ENCODE assay signal across 24 cellular contexts in genomic region chr18:67813380-67814028, GRCh38.
A peak's percentile ranks its signal among the peaks of the same experiment; 100 is the strongest.
DNase-seq lines count a peak whose midpoint lies in the region; ATAC-seq and TF ChIP-seq lines count a peak whose summit lies in the region.
"Had no signal": no experiment of that assay in that cellular context is flagged by ENCODE, and none has a peak within 500 bp of the region (broad histone marks: within the 10 kb centered on the region; RNA-seq: fewer than 3 reads in every experiment).

No MANE protein-coding gene starts in this region.

- H3K9ac ChIP-seq in adipocyte (ENCODE audit: low read length) (no peak overlapping the region), liver (ENCODE audit: low read depth in 1 of 2, low read length in 2 of 2) (no peak overlapping the region)

- H3K4me3 ChIP-seq in adipocyte (ENCODE audit: low read length) (no peak overlapping the region), liver (ENCODE audit: low read depth in 1 of 3, low read length in 3 of 3) (no peak overlapping the region)
- H3K4me3 ChIP-seq: PC-9, SJSA1 had no signal

- H3K27me3 ChIP-seq in adipocyte (replicated peaks; ENCODE audit: control insufficient read depth, insufficient read depth, low read length) (no peaks in the 10 kb centered on the region), liver (ENCODE audit: control insufficient read depth in 4 of 4, insufficient read depth in 4 of 4, low read length in 3 of 4) (no peaks in the 10 kb centered on the region)
- H3K27me3 ChIP-seq: SJSA1 had no signal

- no peak for TF ChIP-seq CTCF in liver (IDR thresholded peaks at IDR 0.05; ENCODE audit: low read depth, low read length, missing input control)

- H3K36me3 ChIP-seq in adipocyte (ENCODE audit: control insufficient read depth, insufficient read depth, low read length, severe bottlenecking) (no peaks in the 10 kb centered on the region), liver (ENCODE audit: control insufficient read depth in 4 of 4, insufficient read depth in 3 of 4, low read depth in 1 of 4, low read length in 3 of 4) (no peaks in the 10 kb centered on the region)
- H3K36me3 ChIP-seq: SJSA1 had no signal

- peak; percentile 38 for DNase-seq in adipocyte (ENCODE audit: low read depth)
- DNase-seq in fibroblast of peridontal ligament (ENCODE audit: extremely low read depth) = peak; percentile 24
- no peak for DNase-seq in NCI-H2081 (lab: John Stamatoyannopoulos, UW)
- no peak for DNase-seq in pons (ENCODE audit: low spot score)
- DNase-seq: C1 segment of cervical spinal cord; CD4-positive, alpha-beta memory T cell; COR-L47; DMS53; GOT3; HCEC 1CT; IMR-90; KG1; NCI-H1048; NCI-H1417; NCI-H1694; NCI-H2081 treated with DMSO at 0.1 percent for 48 hours; NCI-H524 treated with DMSO at 0.1 percent for 48 hours; NCI-H774; PC-9; Right ventricle myocardium superior had no signal

- H3K4me1 ChIP-seq in adipocyte (ENCODE audit: control insufficient read depth, insufficient read depth, low read length) (peaks cover 3% of the 10 kb centered on the region), liver (ENCODE audit: control insufficient read depth in 4 of 4, insufficient read depth in 4 of 4, low read length in 3 of 4) (peaks cover 0 to 2% (median 0%) of the 10 kb centered on the region in 4 donors)
- H3K4me1 ChIP-seq: SJSA1 had no signal

- WGBS in liver = 59% methylated on average over 4 of the region's 4 CpGs

- peak overlapping the region in 1 of 2 donors; percentile 28 for H3K27ac ChIP-seq in liver (ENCODE audit: low read depth in 1 of 2, low read length in 2 of 2)
- H3K27ac ChIP-seq: PC-9, SJSA1 had no signal

- peak in 1 of 2 donors; percentile 25 for TF ChIP-seq RAD21 in liver (IDR thresholded peaks at IDR 0.05)

- ATAC-seq in GM21529 (IDR thresholded peaks at IDR 0.05; ENCODE audit: unreplicated experiment) (no peak), GM21786 (IDR thresholded peaks at IDR 0.05; ENCODE audit: unreplicated experiment) (no peak)

- H3K9me3 ChIP-seq in adipocyte (ENCODE audit: control insufficient read depth, low read length) (no peaks in the 10 kb centered on the region), liver (ENCODE audit: control insufficient read depth in 4 of 4, low read length in 3 of 4) (no peaks in the 10 kb centered on the region)
- H3K9me3 ChIP-seq: SJSA1 had no signal

TF ChIP-seq in liver, 16 proteins besides CTCF, POLR2A, EP300 and RAD21:
- peak in 1 of 2 donors; percentile 27 for TF ChIP-seq RXRA (IDR thresholded peaks at IDR 0.05)
- no peak for TF ChIP-seq FOXA2 (IDR thresholded peaks at IDR 0.05)
- TF ChIP-seq, protein P1, sequence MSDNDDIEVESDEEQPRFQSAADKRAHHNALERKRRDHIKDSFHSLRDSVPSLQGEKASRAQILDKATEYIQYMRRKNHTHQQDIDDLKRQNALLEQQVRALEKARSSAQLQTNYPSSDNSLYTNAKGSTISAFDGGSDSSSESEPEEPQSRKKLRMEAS (IDR thresholded peaks at IDR 0.05) = peak; percentile 13
- TF ChIP-seq, protein P2, sequence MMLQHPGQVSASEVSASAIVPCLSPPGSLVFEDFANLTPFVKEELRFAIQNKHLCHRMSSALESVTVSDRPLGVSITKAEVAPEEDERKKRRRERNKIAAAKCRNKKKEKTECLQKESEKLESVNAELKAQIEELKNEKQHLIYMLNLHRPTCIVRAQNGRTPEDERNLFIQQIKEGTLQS (IDR thresholded peaks at IDR 0.05) = no peak
- TF ChIP-seq HNF4A (conservative IDR thresholded peaks at IDR 0.05) = peak; percentile 24 to 38
- no peak for TF ChIP-seq HNF4G (IDR thresholded peaks at IDR 0.05)
- TF ChIP-seq FOXA1 (IDR thresholded peaks at IDR 0.05) = no peak
- TF ChIP-seq NR2F2 (IDR thresholded peaks at IDR 0.05) = no peak
- no peak for TF ChIP-seq GABPA (IDR thresholded peaks at IDR 0.05 in 1 of 2, conservative IDR thresholded peaks at IDR 0.05 in 1 of 2)
- TF ChIP-seq SP1 (IDR thresholded peaks at IDR 0.05) = peak; percentile 21

Comparison
In these comparisons a context has a peak if more than half of its experiments do, and no peak if none do; other contexts are left out.
1. DNase-seq: peak in adipocyte (single experiment) and fibroblast of peridontal ligament (single experiment); none in NCI-H2081 (0 of 2) and pons (single experiment).